Comparison of ENCODE assay signal across 1 cellular context in the genomic region with DNA sequence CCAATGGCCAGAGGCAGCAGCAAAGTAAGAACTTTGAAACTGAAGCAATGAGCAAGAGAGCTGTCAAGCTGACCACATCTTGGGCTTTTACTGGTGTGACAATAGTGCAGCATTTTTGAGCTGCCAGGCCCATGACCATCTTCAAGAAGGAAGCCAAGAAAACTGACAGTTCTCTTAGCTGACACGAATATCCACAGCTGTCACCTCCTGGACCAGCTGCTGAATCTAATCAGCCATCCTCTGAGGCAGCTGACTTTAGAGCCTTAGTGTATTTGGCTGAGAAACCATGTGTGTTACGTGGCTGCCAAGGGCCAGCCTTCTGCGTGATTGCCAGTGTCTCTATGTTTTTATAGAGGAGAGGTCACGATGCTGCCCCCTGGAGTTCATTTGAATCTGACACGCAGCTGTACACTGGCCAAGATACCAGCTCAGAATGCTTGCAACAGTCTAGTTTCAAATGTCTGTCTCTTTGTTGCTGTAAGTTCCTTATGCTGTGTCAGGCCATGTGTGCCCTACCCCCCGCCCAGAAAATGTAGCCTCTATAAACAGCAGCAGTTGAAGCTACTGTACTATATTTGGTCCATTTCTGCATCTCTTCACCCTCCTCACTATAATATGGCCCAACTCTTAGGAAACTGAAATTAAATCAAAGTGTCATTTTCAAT.
TF ChIP-seq lines count a peak whose summit lies in the region.

No MANE protein-coding gene starts in this region.

TF ChIP-seq in IMR-90, 13 proteins besides CTCF, POLR2A, EP300 and RAD21:
- peak; percentile 54; the same call in 1 of the 2 replicates for TF ChIP-seq MXI1 (IDR thresholded peaks at IDR 0.05; ENCODE audit: borderline replicate concordance, low read depth, low read length)
- peak; percentile 49 for TF ChIP-seq SMC3 (IDR thresholded peaks at IDR 0.05; ENCODE audit: low read depth, low read length)
- TF ChIP-seq FOS (IDR thresholded peaks at IDR 0.05; ENCODE audit: low read depth, low read length), result no peak
- no peak for TF ChIP-seq MAFK (IDR thresholded peaks at IDR 0.05; ENCODE audit: low read depth, low read length)
- peak; percentile 18; the same call in 1 of the 2 replicates for TF ChIP-seq CEBPB (IDR thresholded peaks at IDR 0.05; ENCODE audit: low read depth, low read length)
- peak; percentile 22 for TF ChIP-seq RCOR1 (IDR thresholded peaks at IDR 0.05; ENCODE audit: insufficient replicate concordance, low read length)
- TF ChIP-seq BHLHE40 (IDR thresholded peaks at IDR 0.05; ENCODE audit: low read depth, low read length), result peak; percentile 52
- TF ChIP-seq, protein P1, sequence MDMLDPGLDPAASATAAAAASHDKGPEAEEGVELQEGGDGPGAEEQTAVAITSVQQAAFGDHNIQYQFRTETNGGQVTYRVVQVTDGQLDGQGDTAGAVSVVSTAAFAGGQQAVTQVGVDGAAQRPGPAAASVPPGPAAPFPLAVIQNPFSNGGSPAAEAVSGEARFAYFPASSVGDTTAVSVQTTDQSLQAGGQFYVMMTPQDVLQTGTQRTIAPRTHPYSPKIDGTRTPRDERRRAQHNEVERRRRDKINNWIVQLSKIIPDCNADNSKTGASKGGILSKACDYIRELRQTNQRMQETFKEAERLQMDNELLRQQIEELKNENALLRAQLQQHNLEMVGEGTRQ (IDR thresholded peaks at IDR 0.05; ENCODE audit: low read depth, low read length), result peak; percentile 19; the same call in 1 of the 2 replicates
